Comparison of ENCODE assay signal across 8 cellular contexts in genomic region chr14:59919582-59920377, GRCh38. TPM values are rescaled to one million over a fixed set of nuclear protein-coding genes. Genes with fewer than 3 reads are reported as not detected.
DNase-seq lines count a peak whose midpoint lies in the region; ATAC-seq, FAIRE-seq and TF ChIP-seq lines count a peak whose summit lies in the region.

Gene LRRC9, plus strand, starts transcription at chr14:59920144.

- no peak for TF ChIP-seq CTCF in neural crest cell (conservative IDR thresholded peaks at IDR 0.05)
- no peak for TF ChIP-seq CTCF in D721Med (IDR thresholded peaks at IDR 0.05; ENCODE audit: insufficient read depth, missing control alignments)

- no peaks in the 10 kb centered on the region for H3K27me3 ChIP-seq in aorta (ENCODE audit: control insufficient read depth in 1 of 2, insufficient read depth in 2 of 2, low read length in 1 of 2)

- H3K9me3 Mint-ChIP-seq in activated T-cell treated with anti-CD3 and anti-CD28 coated beads, Interleukin-2, amount 50 U/mL, for 24 hours, result no peaks in the 10 kb centered on the region
- H3K9me3 Mint-ChIP-seq in neural crest cell, result peaks cover 2% of the 10 kb centered on the region

- intact Hi-C loops in aorta (cut with DNase I), result no loop called here

- H3K4me3 ChIP-seq in aorta (ENCODE audit: low read length in 2 of 2), result peak within 1 kb of the TSS; percentile 24 to 53

- 13 to 15% methylated on average over 56 of the region's 56 CpGs for WGBS in aorta, 2 donors

- H3K36me3 Mint-ChIP-seq in activated T-cell treated with anti-CD3 and anti-CD28 coated beads, Interleukin-2, amount 50 U/mL, for 24 hours (ENCODE audit: low read depth), result no peaks in the 10 kb centered on the region
- H3K36me3 Mint-ChIP-seq in neural crest cell (ENCODE audit: low read depth), result peaks cover 8% of the 10 kb centered on the region

- H3K4me1 Mint-ChIP-seq in activated T-cell treated with anti-CD3 and anti-CD28 coated beads, Interleukin-2, amount 50 U/mL, for 24 hours (ENCODE audit: low read depth), result peaks cover 10% of the 10 kb centered on the region
- H3K4me1 Mint-ChIP-seq in neural crest cell, result peaks cover 25% of the 10 kb centered on the region

- peak; percentile 67 for DNase-seq in NCI-H146 treated with DMSO at 0.1 percent for 48 hours (lab: John Stamatoyannopoulos, UW; ENCODE audit: unreplicated experiment)
- peak; percentile 37 for DNase-seq in activated T-cell treated with anti-CD3 and anti-CD28 coated beads, Interleukin-2, amount 50 U/mL, for 24 hours
- DNase-seq in globus pallidus (ENCODE audit: low spot score), result peak; percentile 3
- peak; percentile 73 for DNase-seq in neural crest cell (ENCODE audit: low read depth, low spot score)
- DNase-seq in aorta, result peak; percentile 51 to 81
- DNase-seq in D721Med (ENCODE audit: insufficient read length, low spot score), result no peak

- H3K27ac ChIP-seq in aorta (ENCODE audit: low read depth in 1 of 2, low read length in 2 of 2), result no peak within 1 kb of the TSS

- H3K9me3 ChIP-seq in aorta (ENCODE audit: control insufficient read depth, low read length), result peaks cover 2% of the 10 kb centered on the region

- H3K36me3 ChIP-seq in aorta (ENCODE audit: control insufficient read depth in 1 of 2, insufficient read depth in 2 of 2, low read length in 1 of 2), result no peaks in the 10 kb centered on the region

- no peak for FAIRE-seq in D721Med (lab: Jason Lieb, UNC)

- peak within 1 kb of the TSS; percentile 26 for H3K27ac Mint-ChIP-seq in activated T-cell treated with anti-CD3 and anti-CD28 coated beads, Interleukin-2, amount 50 U/mL, for 24 hours
- peak within 1 kb of the TSS; percentile 98 for H3K27ac Mint-ChIP-seq in neural crest cell (ENCODE audit: unreplicated experiment)

- peaks cover 65% of the 10 kb centered on the region for H3K27me3 Mint-ChIP-seq in activated T-cell treated with anti-CD3 and anti-CD28 coated beads, Interleukin-2, amount 50 U/mL, for 24 hours
- H3K27me3 Mint-ChIP-seq in neural crest cell (ENCODE audit: low read depth), result no peaks in the 10 kb centered on the region

- ATAC-seq in GM18868 (IDR thresholded peaks at IDR 0.05; ENCODE audit: unreplicated experiment), result peak; percentile 48
- ATAC-seq in aorta (ENCODE audit: low FRiP score), result peak; percentile 37
- no peak for ATAC-seq in GM18517 (IDR thresholded peaks at IDR 0.05; ENCODE audit: unreplicated experiment)

- peak within 1 kb of the TSS; percentile 72 for H3K4me3 Mint-ChIP-seq in activated T-cell treated with anti-CD3 and anti-CD28 coated beads, Interleukin-2, amount 50 U/mL, for 24 hours
- H3K4me3 Mint-ChIP-seq in neural crest cell, result peak within 1 kb of the TSS; percentile 91

- H3K4me1 ChIP-seq in aorta (ENCODE audit: control insufficient read depth in 1 of 2, insufficient read depth in 2 of 2, low read length in 2 of 2), result no peaks in the 10 kb centered on the region

RNA-seq across cellular contexts. Expression of gene LRRC9, which starts in this region (rescaled TPM):
- 1.0 and 1.8 TPM in 2 replicates for total RNA-seq in neural crest cell
- not detected for total RNA-seq in aorta
- polyA plus RNA-seq in aorta, result not detected

Comparison
In these comparisons a context has a peak if more than half of its experiments do, and no peak if none do; other contexts are left out.
1. Peak in DNase-seq, ATAC-seq and H3K4me3 ChIP-seq in aorta; RNA of the gene not detected or under 1 TPM.